In genomic region chr22:50599816-50600454, GRCh38 we compare ENCODE assay signal across 8 cellular contexts.
DNase-seq lines count a peak whose midpoint lies in the region; ATAC-seq, FAIRE-seq and TF ChIP-seq lines count a peak whose summit lies in the region.

No MANE protein-coding gene starts in this region.

- no peak for ATAC-seq in HG03439 (IDR thresholded peaks at IDR 0.05; ENCODE audit: unreplicated experiment)

- peak; percentile 65 for DNase-seq in H54 (ENCODE audit: insufficient read length, low spot score)
- peak; percentile 22 for DNase-seq in amniotic stem cell (lab: John Stamatoyannopoulos, UW)
- DNase-seq in stimulated activated CD4-positive, alpha-beta T cell treated with anti-CD3 and anti-CD28 coated beads, Interleukin-4, amount 100 ng/mL, for 1 hour, result peak; percentile 66
- no peak for DNase-seq in NCI-H2196 treated with DMSO at 0.1 percent for 48 hours (lab: John Stamatoyannopoulos, UW; ENCODE audit: unreplicated experiment)
- no peak for DNase-seq in GDM1 (lab: John Stamatoyannopoulos, UW)

- peaks cover 45% of the 10 kb centered on the region for H3K27me3 ChIP-seq in iPS-15b (ENCODE audit: control insufficient read depth, insufficient read depth, low read length)

- peak overlapping the region; percentile 8 for H3K4me3 ChIP-seq in iPS-15b (ENCODE audit: low read depth, low read length)

- no peaks in the 10 kb centered on the region for H3K9me3 Mint-ChIP-seq in T-helper 1 cell treated with Interleukin-12 subunit alpha and Interleukin-12 subunit beta and Interleukin-4 antibody, amounts not matched to agents 30 μg/mL and 1 μg/mL, for 36 hours

- H3K36me3 Mint-ChIP-seq in T-helper 1 cell treated with Interleukin-12 subunit alpha and Interleukin-12 subunit beta and Interleukin-4 antibody, amounts not matched to agents 30 μg/mL and 1 μg/mL, for 36 hours (ENCODE audit: low read depth), result peaks cover 1% of the 10 kb centered on the region

- no peaks in the 10 kb centered on the region for H3K9me3 ChIP-seq in iPS-15b (ENCODE audit: control insufficient read depth, insufficient read depth, low read length)

- peak overlapping the region; percentile 44 for H3K4me3 Mint-ChIP-seq in T-helper 1 cell treated with Interleukin-12 subunit alpha and Interleukin-12 subunit beta and Interleukin-4 antibody, amounts not matched to agents 30 μg/mL and 1 μg/mL, for 36 hours

- H3K27ac Mint-ChIP-seq in T-helper 1 cell treated with Interleukin-12 subunit alpha and Interleukin-12 subunit beta and Interleukin-4 antibody, amounts not matched to agents 30 μg/mL and 1 μg/mL, for 36 hours, result no peak overlapping the region

- no peak for TF ChIP-seq POLR2A in H54 (IDR thresholded peaks at IDR 0.05; ENCODE audit: low read depth, low read length)

- FAIRE-seq in H54 (lab: Jason Lieb, UNC), result no peak

- H3K36me3 ChIP-seq in iPS-15b (ENCODE audit: control insufficient read depth, insufficient read depth, low read length), result no peaks in the 10 kb centered on the region

- H3K27me3 Mint-ChIP-seq in T-helper 1 cell treated with Interleukin-12 subunit alpha and Interleukin-12 subunit beta and Interleukin-4 antibody, amounts not matched to agents 30 μg/mL and 1 μg/mL, for 36 hours (ENCODE audit: low read depth), result peaks cover 51% of the 10 kb centered on the region

- peaks cover 5% of the 10 kb centered on the region for H3K4me1 Mint-ChIP-seq in T-helper 1 cell treated with Interleukin-12 subunit alpha and Interleukin-12 subunit beta and Interleukin-4 antibody, amounts not matched to agents 30 μg/mL and 1 μg/mL, for 36 hours (ENCODE audit: low read depth)

- H3K9ac ChIP-seq in iPS-15b (ENCODE audit: low read depth, low read length), result no peak overlapping the region

- peaks cover 2% of the 10 kb centered on the region for H3K4me1 ChIP-seq in iPS-15b (ENCODE audit: control insufficient read depth, insufficient read depth, low read length)

Comparison
In these comparisons a context has a peak if more than half of its experiments do, and no peak if none do; other contexts are left out.
1. DNase-seq: peak in H54 (single experiment), amniotic stem cell (single experiment) and stimulated activated CD4-positive, alpha-beta T cell treated with anti-CD3 and anti-CD28 coated beads, Interleukin-4, amount 100 ng/mL, for 1 hour (single experiment); none in NCI-H2196 treated with DMSO at 0.1 percent for 48 hours (single experiment) and GDM1 (single experiment).